Comparison of ENCODE assay signal across 16 cellular contexts in the genomic region with DNA sequence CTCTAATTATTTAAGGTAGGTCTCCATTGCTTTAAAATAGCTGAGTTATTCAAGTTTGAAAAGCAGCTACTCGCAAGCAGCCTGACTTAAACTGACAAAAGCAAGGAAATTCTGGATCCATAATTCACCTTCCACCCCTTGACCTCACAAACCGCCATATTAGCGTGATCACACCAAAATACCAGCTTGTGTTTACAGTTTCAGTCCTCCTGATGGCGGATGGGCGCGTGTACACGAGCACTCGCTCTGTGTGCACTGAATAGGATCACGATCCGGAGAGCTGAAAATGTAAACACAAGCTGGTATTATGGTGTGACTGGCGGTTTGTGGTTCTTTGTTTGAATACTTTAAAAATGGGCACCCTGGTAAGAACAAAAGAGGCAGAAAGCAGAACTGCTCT. TPM values are rescaled to one million over a fixed set of nuclear protein-coding genes. Genes with fewer than 3 reads are reported as not detected.
A peak's percentile ranks its signal among the peaks of the same experiment; 100 is the strongest.
DNase-seq lines count a peak whose midpoint lies in the region; ATAC-seq and TF ChIP-seq lines count a peak whose summit lies in the region.
"Had no signal": no experiment of that assay in that cellular context is flagged by ENCODE, and none has a peak within 500 bp of the region (broad histone marks: within the 10 kb centered on the region; RNA-seq: fewer than 3 reads in every experiment).

No MANE protein-coding gene starts in this region.

- no peak for TF ChIP-seq CTCF in GM23338 (conservative IDR thresholded peaks at IDR 0.05; ENCODE audit: low read depth in 2 of 2)
- no peak for TF ChIP-seq CTCF in SU-DHL-6 (IDR thresholded peaks at IDR 0.05; ENCODE audit: insufficient read depth, low read length, poor library complexity, severe bottlenecking)
- TF ChIP-seq CTCF in GM10248 (IDR thresholded peaks at IDR 0.05; ENCODE audit: control extremely low read depth, extremely low read depth, low read depth, missing control alignments) = no peak

- no peak overlapping the region for H3K4me3 ChIP-seq in GM23338
- H3K4me3 ChIP-seq in SU-DHL-6 (ENCODE audit: insufficient read depth, low read length, poor library complexity, severe bottlenecking) = no peak overlapping the region
- H3K4me3 ChIP-seq: BLaER1, SJSA1 had no signal

- H3K4me1 Mint-ChIP-seq in GM23338 = no peaks in the 10 kb centered on the region

- no peak overlapping the region for H3K27ac Mint-ChIP-seq in GM23338
- H3K27ac Mint-ChIP-seq: CD8-positive, alpha-beta T cell had no signal

- POLR2A ChIA-PET in GM10248 (lab: Yijun Ruan, JAX) = no interaction called here

- no peaks in the 10 kb centered on the region for H3K4me1 ChIP-seq in GM23338 (ENCODE audit: insufficient read depth)
- H3K4me1 ChIP-seq: BLaER1, SJSA1 had no signal

- H2AFZ ChIP-seq in GM23338 = peak overlapping the region; percentile 28; the same call in 1 of the 2 replicates
- H2AFZ ChIP-seq in SU-DHL-6 (ENCODE audit: low read depth, low read length, severe bottlenecking) = peak overlapping the region; percentile 9

- peaks cover 1% of the 10 kb centered on the region; the same call in 1 of the 3 replicates for H3K9me3 Mint-ChIP-seq in GM23338
- H3K9me3 Mint-ChIP-seq: CD8-positive, alpha-beta T cell had no signal

- H3K36me3 ChIP-seq in GM23338 (ENCODE audit: insufficient read depth) (no peaks in the 10 kb centered on the region), SU-DHL-6 (ENCODE audit: low read length) (no peaks in the 10 kb centered on the region)
- H3K36me3 ChIP-seq: BLaER1, SJSA1 had no signal

- peak; percentile 47 for DNase-seq in COLO668 (lab: John Stamatoyannopoulos, UW; ENCODE audit: unreplicated experiment)
- DNase-seq in GM23338 (ENCODE audit: low spot score) = no peak
- DNase-seq in NCI-H2227 (lab: John Stamatoyannopoulos, UW; ENCODE audit: unreplicated experiment) = peak; percentile 51
- DNase-seq in GM10248 (ENCODE audit: extremely low spot score) = no peak
- DNase-seq in D341Med (ENCODE audit: low spot score) = no peak
- DNase-seq: CD8-positive, alpha-beta T cell; HCEC 1CT; NCI-H187; NCI-H526; PC-3 had no signal

- H3K27me3 ChIP-seq in GM23338 (ENCODE audit: insufficient read depth) = no peaks in the 10 kb centered on the region
- H3K27me3 ChIP-seq in SU-DHL-6 (ENCODE audit: low read length) = no peaks in the 10 kb centered on the region
- H3K27me3 ChIP-seq: BLaER1, SJSA1 had no signal

- no peak overlapping the region for H3K9ac ChIP-seq in SU-DHL-6 (ENCODE audit: low read length)
- H3K9ac ChIP-seq: BLaER1, KMS-11 had no signal

- CTCF ChIA-PET in GM10248 (lab: Yijun Ruan, JAX) = interaction anchor here (1.6 to 6.1 kb wide), 5 partner anchors 8 to 43 kb away, joined by 3 to 25 read pairs (median 5); no protein-coding TSS in a partner anchor

- no peaks in the 10 kb centered on the region for H3F3A ChIP-seq in GM23338 (replicated peaks; ENCODE audit: low read depth)
- no peaks in the 10 kb centered on the region for H3F3A ChIP-seq in SU-DHL-6 (ENCODE audit: insufficient read depth)

- H3K36me3 Mint-ChIP-seq in GM23338 (ENCODE audit: low read depth) = no peaks in the 10 kb centered on the region; the same call in 2 of the 3 replicates
- H3K36me3 Mint-ChIP-seq: CD8-positive, alpha-beta T cell had no signal

- peaks cover 2% of the 10 kb centered on the region for H3K27me3 Mint-ChIP-seq in GM23338 (ENCODE audit: insufficient read depth, low read depth, poor library complexity)

- no peaks in the 10 kb centered on the region for H4K20me1 ChIP-seq in GM23338 (replicated peaks; ENCODE audit: insufficient read depth)
- H4K20me1 ChIP-seq in SU-DHL-6 (ENCODE audit: low read depth, low read length) = no peaks in the 10 kb centered on the region
- H4K20me1 ChIP-seq: BLaER1 had no signal

- H3K9me3 ChIP-seq in SU-DHL-6 (ENCODE audit: insufficient read depth, low read length) = no peaks in the 10 kb centered on the region
- H3K9me3 ChIP-seq: BLaER1, SJSA1 had no signal

- no peak overlapping the region for H3K4me3 Mint-ChIP-seq in GM23338
- H3K4me3 Mint-ChIP-seq: CD8-positive, alpha-beta T cell had no signal

- H3K9me2 ChIP-seq in GM23338 (ENCODE audit: insufficient read depth) (no peaks in the 10 kb centered on the region), SU-DHL-6 (replicated peaks; ENCODE audit: insufficient read depth, low read length) (no peaks in the 10 kb centered on the region)

- H3K27ac ChIP-seq in GM23338 (ENCODE audit: low read depth) = no peak overlapping the region
- no peak overlapping the region for H3K27ac ChIP-seq in SU-DHL-6 (ENCODE audit: low read depth, low read length)
- H3K27ac ChIP-seq: BLaER1, KMS-11, SJSA1 had no signal

- H3K79me2 ChIP-seq in GM23338 (replicated peaks; ENCODE audit: insufficient read depth) (no peaks in the 10 kb centered on the region), SU-DHL-6 (ENCODE audit: insufficient read depth, low read length) (no peaks in the 10 kb centered on the region)

- ATAC-seq in GM23338 (no peak), GM21423 (IDR thresholded peaks at IDR 0.05; ENCODE audit: unreplicated experiment) (no peak), HG03521 (IDR thresholded peaks at IDR 0.05; ENCODE audit: unreplicated experiment) (no peak)
- ATAC-seq: CD8-positive, alpha-beta T cell; PC-3 had no signal

- H3K4me2 ChIP-seq in GM23338 = no peak overlapping the region
- H3K4me2 ChIP-seq in SU-DHL-6 (ENCODE audit: low read depth, low read length, poor library complexity, severe bottlenecking) = peak overlapping the region; percentile 2
- H3K4me2 ChIP-seq: BLaER1, KMS-11 had no signal

TF ChIP-seq in GM23338, 12 proteins besides CTCF, POLR2A, EP300 and RAD21 (continues in another document):
- TF ChIP-seq EZH2phosphoT487 (IDR thresholded peaks at IDR 0.05; ENCODE audit: unreplicated experiment) (no peak), CREB1 (CRISPR knock-in tag; IDR thresholded peaks at IDR 0.05; ENCODE audit: low read depth) (no peak)
- TF ChIP-seq, protein P1, sequence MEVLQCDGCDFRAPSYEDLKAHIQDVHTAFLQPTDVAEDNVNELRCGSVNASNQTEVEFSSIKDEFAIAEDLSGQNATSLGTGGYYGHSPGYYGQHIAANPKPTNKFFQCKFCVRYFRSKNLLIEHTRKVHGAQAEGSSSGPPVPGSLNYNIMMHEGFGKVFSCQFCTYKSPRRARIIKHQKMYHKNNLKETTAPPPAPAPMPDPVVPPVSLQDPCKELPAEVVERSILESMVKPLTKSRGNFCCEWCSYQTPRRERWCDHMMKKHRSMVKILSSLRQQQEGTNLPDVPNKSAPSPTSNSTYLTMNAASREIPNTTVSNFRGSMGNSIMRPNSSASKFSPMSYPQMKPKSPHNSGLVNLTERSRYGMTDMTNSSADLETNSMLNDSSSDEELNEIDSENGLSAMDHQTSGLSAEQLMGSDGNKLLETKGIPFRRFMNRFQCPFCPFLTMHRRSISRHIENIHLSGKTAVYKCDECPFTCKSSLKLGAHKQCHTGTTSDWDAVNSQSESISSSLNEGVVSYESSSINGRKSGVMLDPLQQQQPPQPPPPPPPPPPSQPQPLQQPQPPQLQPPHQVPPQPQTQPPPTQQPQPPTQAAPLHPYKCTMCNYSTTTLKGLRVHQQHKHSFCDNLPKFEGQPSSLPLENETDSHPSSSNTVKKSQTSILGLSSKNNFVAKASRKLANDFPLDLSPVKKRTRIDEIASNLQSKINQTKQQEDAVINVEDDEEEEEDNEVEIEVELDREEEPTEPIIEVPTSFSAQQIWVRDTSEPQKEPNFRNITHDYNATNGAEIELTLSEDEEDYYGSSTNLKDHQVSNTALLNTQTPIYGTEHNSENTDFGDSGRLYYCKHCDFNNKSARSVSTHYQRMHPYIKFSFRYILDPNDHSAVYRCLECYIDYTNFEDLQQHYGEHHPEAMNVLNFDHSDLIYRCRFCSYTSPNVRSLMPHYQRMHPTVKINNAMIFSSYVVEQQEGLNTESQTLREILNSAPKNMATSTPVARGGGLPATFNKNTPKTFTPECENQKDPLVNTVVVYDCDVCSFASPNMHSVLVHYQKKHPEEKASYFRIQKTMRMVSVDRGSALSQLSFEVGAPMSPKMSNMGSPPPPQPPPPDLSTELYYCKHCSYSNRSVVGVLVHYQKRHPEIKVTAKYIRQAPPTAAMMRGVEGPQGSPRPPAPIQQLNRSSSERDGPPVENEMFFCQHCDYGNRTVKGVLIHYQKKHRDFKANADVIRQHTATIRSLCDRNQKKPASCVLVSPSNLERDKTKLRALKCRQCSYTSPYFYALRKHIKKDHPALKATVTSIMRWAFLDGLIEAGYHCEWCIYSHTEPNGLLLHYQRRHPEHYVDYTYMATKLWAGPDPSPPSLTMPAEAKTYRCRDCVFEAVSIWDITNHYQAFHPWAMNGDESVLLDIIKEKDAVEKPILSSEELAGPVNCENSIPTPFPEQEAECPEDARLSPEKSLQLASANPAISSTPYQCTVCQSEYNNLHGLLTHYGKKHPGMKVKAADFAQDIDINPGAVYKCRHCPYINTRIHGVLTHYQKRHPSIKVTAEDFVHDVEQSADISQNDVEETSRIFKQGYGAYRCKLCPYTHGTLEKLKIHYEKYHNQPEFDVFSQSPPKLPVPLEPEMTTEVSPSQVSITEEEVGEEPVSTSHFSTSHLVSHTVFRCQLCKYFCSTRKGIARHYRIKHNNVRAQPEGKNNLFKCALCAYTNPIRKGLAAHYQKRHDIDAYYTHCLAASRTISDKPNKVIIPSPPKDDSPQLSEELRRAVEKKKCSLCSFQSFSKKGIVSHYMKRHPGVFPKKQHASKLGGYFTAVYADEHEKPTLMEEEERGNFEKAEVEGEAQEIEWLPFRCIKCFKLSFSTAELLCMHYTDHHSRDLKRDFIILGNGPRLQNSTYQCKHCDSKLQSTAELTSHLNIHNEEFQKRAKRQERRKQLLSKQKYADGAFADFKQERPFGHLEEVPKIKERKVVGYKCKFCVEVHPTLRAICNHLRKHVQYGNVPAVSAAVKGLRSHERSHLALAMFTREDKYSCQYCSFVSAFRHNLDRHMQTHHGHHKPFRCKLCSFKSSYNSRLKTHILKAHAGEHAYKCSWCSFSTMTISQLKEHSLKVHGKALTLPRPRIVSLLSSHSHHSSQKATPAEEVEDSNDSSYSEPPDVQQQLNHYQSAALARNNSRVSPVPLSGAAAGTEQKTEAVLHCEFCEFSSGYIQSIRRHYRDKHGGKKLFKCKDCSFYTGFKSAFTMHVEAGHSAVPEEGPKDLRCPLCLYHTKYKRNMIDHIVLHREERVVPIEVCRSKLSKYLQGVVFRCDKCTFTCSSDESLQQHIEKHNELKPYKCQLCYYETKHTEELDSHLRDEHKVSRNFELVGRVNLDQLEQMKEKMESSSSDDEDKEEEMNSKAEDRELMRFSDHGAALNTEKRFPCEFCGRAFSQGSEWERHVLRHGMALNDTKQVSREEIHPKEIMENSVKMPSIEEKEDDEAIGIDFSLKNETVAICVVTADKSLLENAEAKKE (CRISPR knock-in tag; IDR thresholded peaks at IDR 0.05) = no peak

RNA-seq across cellular contexts. Expression of gene PSMD14, which starts 42.4 kb away (rescaled TPM):
- total RNA-seq in GM23338 (2014; rRNA removed; shearing (Covaris generic)) = 91.6 and 92.2 TPM in 2 replicates
- polyA plus RNA-seq in GM23338 (2016; fragmentation: Nextera tagmentation; extraction: Ambion mirVana) = 112 and 123 TPM in 2 replicates

Comparison
In these comparisons a context has a peak if more than half of its experiments do, and no peak if none do; other contexts are left out.
1. DNase-seq: peak in COLO668 (single experiment) and NCI-H2227 (single experiment); none in GM23338 (single experiment), GM10248 (single experiment) and D341Med (single experiment).